8 cellular contexts compared by ENCODE assay signal in genomic region chr9:27572918-27573698, GRCh38. TPM values are rescaled to one million over a fixed set of nuclear protein-coding genes. Genes with fewer than 3 reads are reported as not detected.
DNase-seq lines count a peak whose midpoint lies in the region; ATAC-seq and TF ChIP-seq lines count a peak whose summit lies in the region.

Gene C9orf72 (minus strand): TSS chr9:27573481. CDS start chr9:27567120, 6,361 bp downstream.

- H3K27ac Mint-ChIP-seq in T-cell: peak within 1 kb of the TSS; percentile 99

- peak within 1 kb of the TSS; percentile 93 for H3K4me2 ChIP-seq in DND-41 (ENCODE audit: insufficient read depth, low read length)

- no peaks in the 10 kb centered on the region for H3K36me3 Mint-ChIP-seq in T-cell

- peaks cover 2% of the 10 kb centered on the region in 3 donors for H3K9me3 Mint-ChIP-seq in T-cell

- H2AFZ ChIP-seq in DND-41 (ENCODE audit: low read depth, low read length): peak within 1 kb of the TSS; percentile 84

- DNase-seq in DND-41: peak; percentile 83
- peak; percentile 65 for DNase-seq in HT1080 (ENCODE audit: low read depth)
- DNase-seq in T-cell: peak; percentile 73 to 92 (median 88)
- DNase-seq in amygdala (lab: John Stamatoyannopoulos, UW): peak in 54 of 56 donors; percentile 52 to 98 (median 84)
- peak; percentile 87 to 94 for DNase-seq in hippocampal formation (lab: John Stamatoyannopoulos, UW)
- no peak for DNase-seq in NOMO-1 treated with DMSO at 0.1 percent for 48 hours (lab: John Stamatoyannopoulos, UW; ENCODE audit: unreplicated experiment)

- POLR2A ChIA-PET in T-cell (lab: Charles Lee): interaction anchor here (0.5 to 1.2 kb wide), 4 partner anchors 12 to 1289 kb away, joined by 3 to 5 read pairs (median 3); partner anchors contain the start of gene IFT74 (in 1 of the 2)

- peaks cover 33 to 44% (median 39%) of the 10 kb centered on the region in 3 donors for H3K4me1 Mint-ChIP-seq in T-cell

- peak within 1 kb of the TSS; percentile 84 for H3K9ac ChIP-seq in DND-41 (ENCODE audit: low read depth, low read length)

- no peaks in the 10 kb centered on the region for H3K27me3 ChIP-seq in DND-41 (ENCODE audit: insufficient read depth, low read length, poor library complexity)

- H3K79me2 ChIP-seq in DND-41 (ENCODE audit: insufficient read depth, low read length): no peaks in the 10 kb centered on the region

- no peaks in the 10 kb centered on the region for H4K20me1 ChIP-seq in DND-41 (ENCODE audit: insufficient read depth, low read length)

- peaks cover 23% of the 10 kb centered on the region for H3K4me1 ChIP-seq in DND-41 (ENCODE audit: insufficient read depth, low read length)

- H3K4me3 ChIP-seq in DND-41 (ENCODE audit: low read depth in 1 of 2, low read length in 2 of 2) (peak within 1 kb of the TSS; percentile 62 to 75; a peak in 3 of 4 replicates), skin epidermis (peak within 1 kb of the TSS; percentile 64 to 86 (median 76))

- H3K36me3 ChIP-seq in DND-41 (ENCODE audit: insufficient read depth, low read length): no peaks in the 10 kb centered on the region

- CTCF ChIA-PET in T-cell (lab: Charles Lee): interaction anchor here in 1 of 2 donors (0.6 to 0.8 kb wide), 2 partner anchors 14 to 18 kb away, joined by 3 read pairs; no protein-coding TSS in a partner anchor

- peak within 1 kb of the TSS; percentile 90 to 96 (median 95) for H3K4me3 Mint-ChIP-seq in T-cell

- no peaks in the 10 kb centered on the region for H3K27me3 Mint-ChIP-seq in T-cell

- ATAC-seq in DND-41 (ENCODE audit: insufficient read depth, low read depth) (peak; percentile 82), GM21367 (IDR thresholded peaks at IDR 0.05; ENCODE audit: unreplicated experiment) (peak; percentile 46), T-cell (replicated peaks in 1 of 4) (peak; percentile 74 to 85 (median 80))

- no peaks in the 10 kb centered on the region for H3K9me3 ChIP-seq in DND-41 (ENCODE audit: insufficient read depth, low read length, severe bottlenecking)

- peak within 1 kb of the TSS; percentile 82 for H3K27ac ChIP-seq in DND-41 (ENCODE audit: low read length)
- H3K27ac ChIP-seq in skin epidermis: peak within 1 kb of the TSS; percentile 78 to 100 (median 97)

- TF ChIP-seq CTCF in DND-41 (IDR thresholded peaks at IDR 0.05; ENCODE audit: borderline replicate concordance, extremely low read depth, low read length, poor library complexity, severe bottlenecking): no peak

RNA-seq across cellular contexts. Expression of gene C9orf72, which starts in this region (rescaled TPM):
- 6.1 and 6.4 TPM in 2 replicates for total RNA-seq in HT1080 (2014; rRNA removed; shearing (Covaris generic))
- 9.0 and 9.6 TPM in 2 replicates for polyA plus RNA-seq in HT1080 (2015; cell fraction: cytosol; rRNA removed)
- 20.9 and 22.7 TPM in 2 replicates for polyA plus RNA-seq in HT1080 (2015; cell fraction: nucleus; rRNA removed)
- total RNA-seq in T-cell: 10 to 100 TPM; 17.8 to 29.3 (median 20.6) TPM
